9 cellular contexts compared by ENCODE assay signal in the genomic region with DNA sequence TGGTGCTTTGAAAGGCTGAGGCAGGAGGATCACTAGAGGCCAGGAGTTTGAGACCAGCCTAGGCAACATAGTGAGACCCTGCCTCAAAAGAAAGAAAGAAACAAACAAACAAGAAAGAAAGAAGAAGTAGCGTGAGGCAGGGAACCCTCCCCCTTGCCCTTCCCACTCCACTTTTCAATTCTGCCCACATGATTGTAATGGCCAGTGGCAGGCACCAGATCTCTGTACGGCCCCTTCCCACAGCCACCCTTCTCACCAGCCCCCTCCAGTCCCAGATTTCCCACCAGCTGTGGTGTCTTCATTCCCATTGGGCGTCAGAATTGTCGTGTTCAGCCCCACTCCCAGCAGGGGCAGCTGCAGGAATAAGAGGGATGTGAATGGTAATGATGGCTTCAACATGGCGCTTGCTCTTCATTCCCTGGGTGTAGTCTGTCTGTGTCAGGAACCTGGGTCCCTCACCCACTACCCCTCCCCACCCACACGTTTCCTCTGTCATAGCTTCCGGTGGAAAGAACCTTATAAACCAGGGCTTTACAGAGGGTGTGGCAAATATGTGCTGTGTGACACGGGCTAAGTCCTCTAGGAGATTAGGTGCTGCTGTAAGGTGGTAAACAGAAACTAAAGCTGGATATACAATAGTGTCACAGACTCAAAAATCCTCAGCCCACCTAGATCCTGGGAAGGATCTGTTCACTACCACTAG. TPM values are rescaled to one million over a fixed set of nuclear protein-coding genes. Genes with fewer than 3 reads are reported as not detected.
DNase-seq lines count a peak whose midpoint lies in the region; ATAC-seq and FAIRE-seq lines count a peak whose summit lies in the region.
"Had no signal": no experiment of that assay in that cellular context is flagged by ENCODE, and none has a peak within 500 bp of the region (broad histone marks: within the 10 kb centered on the region; RNA-seq: fewer than 3 reads in every experiment).

TSS of gene IL2RG (minus strand) at position 437 of the 703 bp plus-strand sequence. CDS start at position 399, 38 bp downstream.

- DNase-seq in T-helper 22 cell (ENCODE audit: low read depth) (peak; percentile 83), DMS153 treated with DMSO at 0.1 percent for 48 hours (lab: John Stamatoyannopoulos, UW; ENCODE audit: unreplicated experiment) (no peak), cerebellar nuclear complex (lab: John Stamatoyannopoulos, UW) (no peak), left lobe of liver (ENCODE audit: low spot score) (no peak)
- peak; percentile 51 to 65 for DNase-seq in stimulated activated CD8-positive, alpha-beta memory T cell treated with anti-CD3 and anti-CD28 coated beads, Interleukin-15, amount 100 ng/mL, for 48 hours (ENCODE audit: low read depth in 2 of 2)

- peak; percentile 88 for ATAC-seq in GM18909 (IDR thresholded peaks at IDR 0.05; ENCODE audit: poor library complexity, unreplicated experiment)
- ATAC-seq in HG03095 (IDR thresholded peaks at IDR 0.05; ENCODE audit: unreplicated experiment), result peak; percentile 89
- ATAC-seq in left lobe of liver, result no peak

- peak; percentile 31 for FAIRE-seq in colon (lab: Jason Lieb, UNC)

RNA-seq across cellular contexts. Expression of gene IL2RG, which starts in this region (rescaled TPM):
- 1.9 TPM for total RNA-seq in left lobe of liver
- total RNA-seq: renal cortical epithelial cell had no signal

Comparison
In these comparisons a context has a peak if more than half of its experiments do, and no peak if none do; other contexts are left out.
1. DNase-seq: peak in T-helper 22 cell (single experiment) and stimulated activated CD8-positive, alpha-beta memory T cell treated with anti-CD3 and anti-CD28 coated beads, Interleukin-15, amount 100 ng/mL, for 48 hours (2 of 2); none in DMS153 treated with DMSO at 0.1 percent for 48 hours (single experiment), cerebellar nuclear complex (0 of 2) and left lobe of liver (single experiment).